ENCODE assay signal across 11 cellular contexts in genomic region chr3:169430687-169431404, GRCh38.
DNase-seq lines count a peak whose midpoint lies in the region; ATAC-seq and TF ChIP-seq lines count a peak whose summit lies in the region.
"Had no signal": no experiment of that assay in that cellular context is flagged by ENCODE, and none has a peak within 500 bp of the region (broad histone marks: within the 10 kb centered on the region; RNA-seq: fewer than 3 reads in every experiment).

No MANE protein-coding gene starts in this region.

- no peaks in the 10 kb centered on the region for H3K4me1 ChIP-seq in mucosa of descending colon (ENCODE audit: low read depth)
- H3K4me1 ChIP-seq in thyroid gland: no peaks in the 10 kb centered on the region

- no peak overlapping the region for H3K27ac Mint-ChIP-seq in activated T-cell treated with anti-CD3 and anti-CD28 coated beads, Interleukin-2, amount 50 U/mL, for 72 hours

- H3K36me3 Mint-ChIP-seq in activated T-cell treated with anti-CD3 and anti-CD28 coated beads, Interleukin-2, amount 50 U/mL, for 72 hours (ENCODE audit: insufficient read depth in 2 of 2): no peaks in the 10 kb centered on the region

- no peak overlapping the region for H3K4me3 ChIP-seq in mucosa of descending colon
- H3K4me3 ChIP-seq in thyroid gland (replicated peaks in 1 of 3): no peak overlapping the region

- 74% methylated on average over 3 of the region's 3 CpGs for WGBS in thyroid gland, 2 donors

- H3K4me1 Mint-ChIP-seq in activated T-cell treated with anti-CD3 and anti-CD28 coated beads, Interleukin-2, amount 50 U/mL, for 72 hours (ENCODE audit: low read depth): peaks cover 13% of the 10 kb centered on the region

- intact Hi-C loops in mucosa of descending colon (cut with DNase I, micrococcal nuclease) (no loop called here), thyroid gland (cut with DNase I) (no loop called here)

- no peaks in the 10 kb centered on the region for H3K36me3 ChIP-seq in mucosa of descending colon (ENCODE audit: low read depth)
- H3K36me3 ChIP-seq in thyroid gland: no peaks in the 10 kb centered on the region

- no peak overlapping the region for H3K4me3 Mint-ChIP-seq in activated T-cell treated with anti-CD3 and anti-CD28 coated beads, Interleukin-2, amount 50 U/mL, for 72 hours

- ATAC-seq in GM18907 (IDR thresholded peaks at IDR 0.05; ENCODE audit: unreplicated experiment): peak; percentile 74
- peak; percentile 63 for ATAC-seq in HG03442 (IDR thresholded peaks at IDR 0.05; ENCODE audit: unreplicated experiment)
- ATAC-seq in mucosa of descending colon: peak; percentile 90
- no peak for ATAC-seq in activated T-cell treated with anti-CD3 and anti-CD28 coated beads, Interleukin-2, amount 50 U/mL, for 72 hours (replicated peaks in 1 of 2)

- peak; percentile 6 for DNase-seq in astrocyte of the hippocampus (ENCODE audit: low read depth, low spot score)
- DNase-seq in mucosa of descending colon: peak in 1 of 3 donors; percentile 9
- DNase-seq in GM19238 (ENCODE audit: insufficient read length, low spot score): no peak
- no peak for DNase-seq in DMS79 treated with DMSO at 0.1 percent for 48 hours (lab: John Stamatoyannopoulos, UW)
- no peak for DNase-seq in activated T-cell treated with anti-CD3 and anti-CD28 coated beads, Interleukin-2, amount 50 U/mL, for 72 hours
- DNase-seq in thyroid gland: no peak
- DNase-seq: activated CD8-positive, alpha-beta memory T cell treated with anti-CD3 and anti-CD28 coated beads for 24 hours; glutamatergic neuron; Karpas-422 had no signal

- no peak for TF ChIP-seq POLR2A in thyroid gland (IDR thresholded peaks at IDR 0.05)

- TF ChIP-seq CTCF in mucosa of descending colon (IDR thresholded peaks at IDR 0.05) (no peak), thyroid gland (IDR thresholded peaks at IDR 0.05) (no peak)

- H3K27ac ChIP-seq in thyroid gland: no peak overlapping the region

- no peaks in the 10 kb centered on the region for H3K9me3 ChIP-seq in mucosa of descending colon
- H3K9me3 ChIP-seq in thyroid gland: no peaks in the 10 kb centered on the region

- peaks cover 5% of the 10 kb centered on the region for H3K27me3 Mint-ChIP-seq in activated T-cell treated with anti-CD3 and anti-CD28 coated beads, Interleukin-2, amount 50 U/mL, for 72 hours (ENCODE audit: low read depth)

- no peaks in the 10 kb centered on the region for H3K27me3 ChIP-seq in thyroid gland

- H3K9me3 Mint-ChIP-seq in activated T-cell treated with anti-CD3 and anti-CD28 coated beads, Interleukin-2, amount 50 U/mL, for 72 hours: no peaks in the 10 kb centered on the region

Comparison
In these comparisons a context has a peak if more than half of its experiments do, and no peak if none do; other contexts are left out.
1. ATAC-seq: peak in GM18907 (single experiment), HG03442 (single experiment) and mucosa of descending colon (single experiment); none in activated T-cell treated with anti-CD3 and anti-CD28 coated beads, Interleukin-2, amount 50 U/mL, for 72 hours (0 of 2).